Comparison of ENCODE assay signal across 31 cellular contexts in the genomic region with DNA sequence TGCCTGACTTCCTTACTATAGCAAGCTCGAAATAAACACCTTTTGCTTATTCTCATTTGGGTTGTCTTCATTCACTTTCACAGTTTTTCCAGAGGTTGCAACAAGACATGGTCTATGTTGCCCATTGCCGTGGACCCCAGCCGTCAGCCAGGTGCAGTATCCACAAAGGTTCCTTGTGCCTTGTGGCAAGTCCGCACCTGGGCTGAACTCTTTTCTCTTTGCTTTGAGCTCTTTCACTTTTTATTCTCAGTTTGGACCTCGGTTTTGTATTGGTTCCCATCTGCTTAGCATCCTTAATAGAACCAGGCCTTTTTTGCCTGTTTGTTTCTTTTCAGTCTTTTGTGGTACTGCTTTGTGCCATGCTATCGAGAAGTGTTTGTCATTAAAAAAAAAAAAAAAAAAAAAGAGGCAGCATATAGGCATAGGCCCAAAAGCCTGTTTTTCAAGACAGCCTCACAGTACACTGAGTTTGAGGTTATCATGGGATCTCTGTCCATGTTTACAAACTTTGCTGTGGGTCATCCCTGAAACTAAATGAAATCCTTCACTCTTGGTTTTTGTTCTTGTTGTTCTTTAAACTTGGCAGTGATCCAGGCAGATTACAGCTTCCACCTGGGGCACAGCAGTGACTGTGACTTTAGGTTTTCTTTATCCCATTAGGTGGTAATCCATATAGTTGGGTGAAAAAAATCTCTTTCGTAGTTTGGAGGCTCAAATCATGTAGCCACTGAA. TPM values are rescaled to one million over a fixed set of nuclear protein-coding genes. Genes with fewer than 3 reads are reported as not detected.
A peak's percentile ranks its signal among the peaks of the same experiment; 100 is the strongest.
DNase-seq lines count a peak whose midpoint lies in the region; TF ChIP-seq lines count a peak whose summit lies in the region.
"Had no signal": no experiment of that assay in that cellular context is flagged by ENCODE, and none has a peak within 500 bp of the region (broad histone marks: within the 10 kb centered on the region; RNA-seq: fewer than 3 reads in every experiment).

No MANE protein-coding gene starts in this region.

- TF ChIP-seq CTCF in fibroblast of villous mesenchyme (IDR thresholded peaks at IDR 0.05; ENCODE audit: insufficient read depth, low read depth, low read length) = no peak

- H3K4me3 Mint-ChIP-seq in activated CD4-positive, alpha-beta T cell treated with anti-CD3 and anti-CD28 coated beads, Interleukin-2, amount 10 ng/mL, durations not matched to agents 24 days and 14 days = no peak overlapping the region
- H3K4me3 Mint-ChIP-seq: CD8-positive, alpha-beta memory T cell; endodermal cell; natural killer cell; stimulated activated naive B cell treated with anti-CD40 and anti-IgM and Interleukin-4, amounts not matched to agents 10 μg/mL and 1 μg/mL and 100 μg/mL, for 72 hours had no signal

- DNase-seq in NCI-H146 (lab: John Stamatoyannopoulos, UW) (peak; percentile 18), NCI-H146 treated with DMSO at 0.1 percent for 48 hours (lab: John Stamatoyannopoulos, UW; ENCODE audit: unreplicated experiment) (no peak), H4 (ENCODE audit: low spot score) (peak; percentile 23), NCI-H82 treated with DMSO at 0.1 percent for 48 hours (lab: John Stamatoyannopoulos, UW; ENCODE audit: unreplicated experiment) (peak; percentile 80), fibroblast of villous mesenchyme (ENCODE audit: low read depth) (peak; percentile 39), T-helper 2 cell (no peak), SHP77 (lab: John Stamatoyannopoulos, UW) (no peak)
- no peak for DNase-seq in activated CD4-positive, alpha-beta T cell treated with anti-CD3 and anti-CD28 coated beads, Interleukin-2, amount 10 ng/mL, durations not matched to agents 24 days and 14 days
- DNase-seq: activated naive CD4-positive, alpha-beta T cell treated with anti-CD3 and anti-CD28 coated beads, Interleukin-2, amount 50 U/mL, for 16 hours; AML-193; CD8-positive, alpha-beta memory T cell; DND-41; endodermal cell; MG63; midbrain; natural killer cell; NCI-H187; NCI-H226; stimulated activated CD4-positive, alpha-beta T cell treated with anti-CD3 and anti-CD28 coated beads, Interleukin-12 subunit alpha, Interleukin-12 subunit beta, amount 100 ng/mL, for 4 hours; stimulated activated CD4-positive, alpha-beta T cell treated with anti-CD3 and anti-CD28 coated beads, Interleukin-4, amount 100 ng/mL, for 24 hours; stimulated activated naive B cell treated with anti-CD40 and anti-IgM and Interleukin-4, amounts not matched to agents 10 μg/mL and 1 μg/mL and 100 μg/mL, for 72 hours; WERI-Rb-1 had no signal

- H3K27me3 Mint-ChIP-seq in activated CD4-positive, alpha-beta T cell treated with anti-CD3 and anti-CD28 coated beads, Interleukin-2, amount 10 ng/mL, durations not matched to agents 24 days and 14 days = peaks cover 18% of the 10 kb centered on the region

- H3K36me3 Mint-ChIP-seq in activated CD4-positive, alpha-beta T cell treated with anti-CD3 and anti-CD28 coated beads, Interleukin-2, amount 10 ng/mL, durations not matched to agents 24 days and 14 days (ENCODE audit: low read depth) = no peaks in the 10 kb centered on the region
- H3K36me3 Mint-ChIP-seq: CD8-positive, alpha-beta memory T cell; natural killer cell; stimulated activated naive B cell treated with anti-CD40 and anti-IgM and Interleukin-4, amounts not matched to agents 10 μg/mL and 1 μg/mL and 100 μg/mL, for 72 hours had no signal

- intact Hi-C loops in activated CD4-positive, alpha-beta T cell treated with anti-CD3 and anti-CD28 coated beads, Interleukin-2, amount 10 ng/mL, durations not matched to agents 24 days and 14 days (cut with micrococcal nuclease) = no loop called here

- H3K27ac Mint-ChIP-seq in activated CD4-positive, alpha-beta T cell treated with anti-CD3 and anti-CD28 coated beads, Interleukin-2, amount 10 ng/mL, durations not matched to agents 24 days and 14 days = no peak overlapping the region
- H3K27ac Mint-ChIP-seq: endodermal cell; natural killer cell; stimulated activated naive B cell treated with anti-CD40 and anti-IgM and Interleukin-4, amounts not matched to agents 10 μg/mL and 1 μg/mL and 100 μg/mL, for 72 hours had no signal

- H3K4me3 ChIP-seq in fibroblast of villous mesenchyme (ENCODE audit: low read depth, low read length) = no peak overlapping the region
- H3K4me3 ChIP-seq: esophagus muscularis mucosa, gastroesophageal sphincter, MG63, right atrium auricular region had no signal

- peaks cover 5% of the 10 kb centered on the region for H3K4me1 Mint-ChIP-seq in activated CD4-positive, alpha-beta T cell treated with anti-CD3 and anti-CD28 coated beads, Interleukin-2, amount 10 ng/mL, durations not matched to agents 24 days and 14 days
- H3K4me1 Mint-ChIP-seq: CD8-positive, alpha-beta memory T cell; natural killer cell; stimulated activated naive B cell treated with anti-CD40 and anti-IgM and Interleukin-4, amounts not matched to agents 10 μg/mL and 1 μg/mL and 100 μg/mL, for 72 hours had no signal

- H3K9me3 Mint-ChIP-seq in activated CD4-positive, alpha-beta T cell treated with anti-CD3 and anti-CD28 coated beads, Interleukin-2, amount 10 ng/mL, durations not matched to agents 24 days and 14 days = no peaks in the 10 kb centered on the region
- H3K9me3 Mint-ChIP-seq: CD8-positive, alpha-beta memory T cell; endodermal cell; natural killer cell; stimulated activated naive B cell treated with anti-CD40 and anti-IgM and Interleukin-4, amounts not matched to agents 10 μg/mL and 1 μg/mL and 100 μg/mL, for 72 hours had no signal

RNA-seq across cellular contexts. Expression of gene GSTA3, which starts 33.3 kb away (rescaled TPM):
- total RNA-seq in H4 (2014; rRNA removed; shearing (Covaris generic)) = 0.19 TPM in 1 of 2 replicates, not detected in the other
- total RNA-seq in fibroblast of villous mesenchyme = not detected in 2 replicates
- not detected in 2 replicates for total RNA-seq in activated CD4-positive, alpha-beta T cell treated with anti-CD3 and anti-CD28 coated beads, Interleukin-2, amount 10 ng/mL, durations not matched to agents 24 days and 14 days
- total RNA-seq: cardiac septum; CD8-positive, alpha-beta memory T cell; endodermal cell; esophagus muscularis mucosa; gastroesophageal sphincter; H1; liver; natural killer cell; omental fat pad; right atrium auricular region; temporal lobe; urinary bladder had no signal

RNA-seq across cellular contexts. Expression of gene GSTA5, which starts 35.6 kb away (rescaled TPM):
- not detected in 2 replicates for total RNA-seq in H4 (2014; rRNA removed; shearing (Covaris generic))
- total RNA-seq in fibroblast of villous mesenchyme = not detected in 2 replicates
- total RNA-seq in activated CD4-positive, alpha-beta T cell treated with anti-CD3 and anti-CD28 coated beads, Interleukin-2, amount 10 ng/mL, durations not matched to agents 24 days and 14 days = not detected in 2 replicates
- total RNA-seq: cardiac septum; CD8-positive, alpha-beta memory T cell; endodermal cell; esophagus muscularis mucosa; gastroesophageal sphincter; H1; liver; natural killer cell; omental fat pad; right atrium auricular region; temporal lobe; urinary bladder had no signal

Comparison
In these comparisons a context has a peak if more than half of its experiments do, and no peak if none do; other contexts are left out.
1. DNase-seq: peak in NCI-H146 (single experiment), H4 (single experiment), NCI-H82 treated with DMSO at 0.1 percent for 48 hours (single experiment) and fibroblast of villous mesenchyme (single experiment); none in NCI-H146 treated with DMSO at 0.1 percent for 48 hours (single experiment), T-helper 2 cell (0 of 5), activated CD4-positive, alpha-beta T cell treated with anti-CD3 and anti-CD28 coated beads, Interleukin-2, amount 10 ng/mL, durations not matched to agents 24 days and 14 days (single experiment) and SHP77 (0 of 2).